Comparison of ENCODE assay signal across 19 cellular contexts in genomic region chr11:130421199-130421585, GRCh38. TPM values are rescaled to one million over a fixed set of nuclear protein-coding genes. Genes with fewer than 3 reads are reported as not detected.
DNase-seq lines count a peak whose midpoint lies in the region; ATAC-seq, FAIRE-seq and TF ChIP-seq lines count a peak whose summit lies in the region.
"Had no signal": no experiment of that assay in that cellular context is flagged by ENCODE, and none has a peak within 500 bp of the region (broad histone marks: within the 10 kb centered on the region; RNA-seq: fewer than 3 reads in every experiment).

No MANE protein-coding gene starts in this region.

- peak overlapping the region; percentile 88 for H3K14ac ChIP-seq in IMR-90 (replicated peaks; ENCODE audit: low read depth, low read length)
- no peak overlapping the region for H3K14ac ChIP-seq in H1 (ENCODE audit: insufficient read length)

- H2AK9ac ChIP-seq in IMR-90 (replicated peaks; ENCODE audit: low read depth, low read length, poor library complexity), result peak overlapping the region; percentile 22

- no peak for TF ChIP-seq EP300 in H1 (IDR thresholded peaks at IDR 0.05; ENCODE audit: borderline replicate concordance in 1 of 2, low read depth in 2 of 2, low read length in 2 of 2)
- TF ChIP-seq EP300 in transverse colon (IDR thresholded peaks at IDR 0.05; ENCODE audit: low read depth), result no peak

- H3K27me3 Mint-ChIP-seq in T-cell, result peaks cover 28 to 54% of the 10 kb centered on the region in 2 donors

- H4K8ac ChIP-seq in IMR-90 (ENCODE audit: low read depth in 2 of 2, low read length in 2 of 2) (peak overlapping the region; percentile 27 to 67), H1 (ENCODE audit: extremely low read depth, insufficient read depth, low read length) (no peak overlapping the region), mesendoderm (ENCODE audit: low read depth, low read length) (no peak overlapping the region)

- H3K4me1 ChIP-seq in IMR-90 (ENCODE audit: control insufficient read depth, insufficient read depth, low read length), result peaks cover 27% of the 10 kb centered on the region
- no peaks in the 10 kb centered on the region; a peak in 1 of 7 replicates for H3K4me1 ChIP-seq in H1 (replicated peaks in 1 of 4; ENCODE audit: control insufficient read depth in 3 of 4, insufficient read depth in 4 of 4, low read length in 3 of 4)
- H3K4me1 ChIP-seq in mesendoderm (ENCODE audit: control insufficient read depth, low read depth, low read length), result no peaks in the 10 kb centered on the region
- peaks cover 0 to 7% (median 3%) of the 10 kb centered on the region in 4 donors for H3K4me1 ChIP-seq in transverse colon

- peak overlapping the region; percentile 90 for H3K4ac ChIP-seq in IMR-90 (ENCODE audit: low read depth, low read length)
- no peak overlapping the region for H3K4ac ChIP-seq in H1 (replicated peaks; ENCODE audit: insufficient read length, low read depth, low read length)
- H3K4ac ChIP-seq in mesendoderm (ENCODE audit: low read depth, low read length), result no peak overlapping the region

- H3K4me3 Mint-ChIP-seq in T-cell, result no peak overlapping the region

- POLR2A ChIA-PET in IMR-90 (lab: Charles Lee; ENCODE audit: unreplicated experiment), result interaction anchor here (0.6 to 0.8 kb wide), 3 partner anchors 21 to 238 kb away, joined by 3 read pairs; no protein-coding TSS in a partner anchor
- POLR2A ChIA-PET in H1 (lab: Charles Lee; ENCODE audit: partially characterized antibody), result interaction anchor here (1.2 to 2.3 kb wide), 2 partner anchors 12 to 108 kb away, joined by 3 to 4 read pairs; no protein-coding TSS in a partner anchor
- POLR2A ChIA-PET in T-cell (lab: Charles Lee), result no interaction called here

- WGBS in IMR-90 (ENCODE audit: extremely low coverage in 2 of 2, insufficient read length in 1 of 2), 2 experiments, result 80% methylated on average over 2 of the region's 7 CpGs; no CpG with 5 or more reads in 1 of the 2 experiments
- 88% methylated on average over 7 of the region's 7 CpGs; no CpG with 5 or more reads in 1 of the 2 experiments for WGBS in H1 (ENCODE audit: extremely low coverage in 1 of 2, insufficient coverage in 1 of 2, insufficient read length in 1 of 2, insufficient replicate concordance in 2 of 2, low coverage in 1 of 2, low lambda C conversion rate in 2 of 2, missing lambda C conversion rate in 1 of 2), 2 experiments
- WGBS in mesendoderm (ENCODE audit: extremely low coverage, insufficient coverage, low lambda C conversion rate), result no CpG with 5 or more reads among the region's 7 CpGs
- 85% methylated on average over 7 of the region's 7 CpGs; no CpG with 5 or more reads in 1 of the 2 donors for WGBS in transverse colon (ENCODE audit: low coverage in 1 of 2), 2 donors

- CTCF ChIA-PET in IMR-90 (lab: Yijun Ruan, JAX) (interaction anchor here (0.7 to 1.0 kb wide), 2 partner anchors 10 to 31 kb away, joined by 3 to 4 read pairs; no protein-coding TSS in a partner anchor), H1 (lab: Charles Lee; ENCODE audit: partially characterized antibody) (interaction anchor here (0.6 to 1.9 kb wide), 4 partner anchors 10 to 422 kb away, joined by 3 to 11 read pairs (median 4); no protein-coding TSS in a partner anchor), T-cell (lab: Charles Lee) (no interaction called here)

- H4K20me1 ChIP-seq in IMR-90 (ENCODE audit: insufficient read depth, low read length), result no peaks in the 10 kb centered on the region
- H4K20me1 ChIP-seq in H1 (replicated peaks in 1 of 2; ENCODE audit: control insufficient read depth in 1 of 2, insufficient read depth in 2 of 2, low read length in 2 of 2), result no peaks in the 10 kb centered on the region

- peaks cover 25% of the 10 kb centered on the region for H3K27me3 ChIP-seq in IMR-90 (ENCODE audit: control insufficient read depth, insufficient read depth, low read length)
- peaks cover 0 to under 1% (median under 1%) of the 10 kb centered on the region in 4 experiments; a peak in 4 of 7 replicates for H3K27me3 ChIP-seq in H1 (replicated peaks in 1 of 4; ENCODE audit: control insufficient read depth in 3 of 4, extremely low read depth in 1 of 4, insufficient read depth in 3 of 4, low read length in 3 of 4)
- no peaks in the 10 kb centered on the region for H3K27me3 ChIP-seq in mesendoderm (ENCODE audit: insufficient read depth, low read length, poor library complexity)
- peaks cover 7% of the 10 kb centered on the region for H3K27me3 ChIP-seq in transverse colon

- TF ChIP-seq POLR2A in IMR-90 (IDR thresholded peaks at IDR 0.05; ENCODE audit: low read depth, low read length) (no peak), H1 (IDR thresholded peaks at IDR 0.05; ENCODE audit: control extremely low read depth in 1 of 2, low read depth in 2 of 2, low read length in 2 of 2) (no peak), transverse colon (IDR thresholded peaks at IDR 0.05) (no peak)

- H2BK15ac ChIP-seq in IMR-90 (ENCODE audit: low read depth, low read length) (peak overlapping the region; percentile 63; the same call in 2 of the 3 replicates), H1 (ENCODE audit: low read length) (no peak overlapping the region; the same call in 1 of the 2 replicates), mesendoderm (replicated peaks; ENCODE audit: low read depth) (no peak overlapping the region)

- H3K9me1 ChIP-seq in IMR-90 (ENCODE audit: insufficient read depth, low read length), result peaks cover 13% of the 10 kb centered on the region

- TF ChIP-seq RAD21 in IMR-90 (IDR thresholded peaks at IDR 0.05; ENCODE audit: low read length), result no peak
- TF ChIP-seq RAD21 in H1 (IDR thresholded peaks at IDR 0.05 in 1 of 2, conservative IDR thresholded peaks at IDR 0.05 in 1 of 2; ENCODE audit: low read depth in 2 of 2, low read length in 2 of 2), result no peak

- H3K9ac ChIP-seq in IMR-90 (ENCODE audit: low read depth, low read length), result peak overlapping the region; percentile 41; the same call in 1 of the 2 replicates
- H3K9ac ChIP-seq in H1 (replicated peaks in 1 of 4; ENCODE audit: extremely low read depth in 1 of 4, low read depth in 3 of 4, low read length in 3 of 4), result no peak overlapping the region
- H3K9ac ChIP-seq in mesendoderm (ENCODE audit: low read length), result no peak overlapping the region
- H3K9ac ChIP-seq: GM23248 had no signal

- TF ChIP-seq CTCF in IMR-90 (conservative IDR thresholded peaks at IDR 0.05; ENCODE audit: low read depth, low read length) (no peak), H1 (IDR thresholded peaks at IDR 0.05; ENCODE audit: control extremely low read depth in 1 of 3, insufficient read depth in 1 of 3, low read depth in 1 of 3, low read length in 3 of 3) (no peak), transverse colon (IDR thresholded peaks at IDR 0.05) (no peak)

- no peak overlapping the region for H3K27ac Mint-ChIP-seq in T-cell

- in situ Hi-C loops in IMR-90 (cut with MboI; ENCODE audit: low sequenced_read_pairs) (loop anchor here (25.0 kb wide), 2 partner anchors 1466 to 1641 kb away; no protein-coding TSS in a partner anchor), transverse colon (cut with MboI; ENCODE audit: low pct_ligation_motif_present in 1 of 4, low pct_unique_long_range_greater_than_20kb in 1 of 4, low sequenced_read_pairs in 3 of 4) (loop anchor here in 2 of 4 donors (10.0 to 25.0 kb wide), 2 partner anchors 206 to 209 kb away; no protein-coding TSS in a partner anchor)

- ATAC-seq in IMR-90 (ENCODE audit: low read depth) (peak; percentile 2; the same call in 1 of the 2 replicates), T-cell (replicated peaks in 1 of 4) (no peak)

- H3K36me3 Mint-ChIP-seq in T-cell, result no peaks in the 10 kb centered on the region

- H3K79me2 ChIP-seq in H1 (ENCODE audit: control insufficient read depth in 1 of 2, insufficient read depth in 2 of 2, low read length in 2 of 2), result no peaks in the 10 kb centered on the region
- no peaks in the 10 kb centered on the region for H3K79me2 ChIP-seq in mesendoderm (ENCODE audit: control insufficient read depth, insufficient read depth, low read length)

- H2AFZ ChIP-seq in IMR-90 (replicated peaks; ENCODE audit: low read length, poor library complexity), result peak overlapping the region; percentile 71
- H2AFZ ChIP-seq in H1 (ENCODE audit: low read length), result no peak overlapping the region
- H2AFZ ChIP-seq: GM23248 had no signal

- no peaks in the 10 kb centered on the region for H3K9me3 Mint-ChIP-seq in T-cell

- peak overlapping the region; percentile 83 for H2AK5ac ChIP-seq in IMR-90 (ENCODE audit: low read depth, low read length)
- H2AK5ac ChIP-seq in H1 (ENCODE audit: low read depth, low read length), result peak overlapping the region; percentile 6; the same call in 1 of the 2 replicates
- H2AK5ac ChIP-seq in mesendoderm (ENCODE audit: low read length), result no peak overlapping the region

- 0 out of 2 replicates have a peak overlapping the region, but pooled peaks have one; percentile 29 for H2BK12ac ChIP-seq in H1 (ENCODE audit: low read depth, low read length)

- H3K4me3 ChIP-seq in IMR-90 (ENCODE audit: insufficient read depth, low read depth, low read length) (no peak overlapping the region), H1 (ENCODE audit: extremely low read depth in 1 of 4, insufficient read depth in 2 of 4, low read depth in 3 of 4, low read length in 4 of 4) (no peak overlapping the region), mesendoderm (ENCODE audit: low read length) (no peak overlapping the region), transverse colon (no peak overlapping the region)
- H3K4me3 ChIP-seq: GM23248 had no signal

- no peaks in the 10 kb centered on the region for H3K4me1 Mint-ChIP-seq in T-cell

- no peaks in the 10 kb centered on the region for H3K79me1 ChIP-seq in IMR-90 (ENCODE audit: low read depth in 1 of 2, low read length in 2 of 2)
- no peaks in the 10 kb centered on the region; the same call in 1 of the 2 replicates for H3K79me1 ChIP-seq in H1 (ENCODE audit: low read depth, low read length)
- H3K79me1 ChIP-seq in mesendoderm (ENCODE audit: low read length), result no peaks in the 10 kb centered on the region

- FAIRE-seq in H1 (lab: Jason Lieb, UNC) (no peak), frontal cortex (lab: Jason Lieb, UNC) (no peak)
- FAIRE-seq: D721Med, GM12891, GM19239 had no signal

- peaks cover 5% of the 10 kb centered on the region; the same call in 1 of the 2 replicates for H3K36me3 ChIP-seq in IMR-90 (ENCODE audit: control insufficient read depth, insufficient read depth, low read length)
- 0 out of 8 replicates have a peak, but pooled peaks cover 0 to 2% (median 0%) of the 10 kb centered on the region in 4 experiments for H3K36me3 ChIP-seq in H1 (ENCODE audit: control insufficient read depth in 2 of 4, insufficient read depth in 4 of 4, low read length in 3 of 4)
- H3K36me3 ChIP-seq in mesendoderm (ENCODE audit: control insufficient read depth, insufficient read depth, low read length), result no peaks in the 10 kb centered on the region
- H3K36me3 ChIP-seq in transverse colon, result no peaks in the 10 kb centered on the region

- H3K56ac ChIP-seq in IMR-90 (ENCODE audit: extremely low read depth, insufficient read depth, low read length) (peak overlapping the region; percentile 5; the same call in 1 of the 2 replicates), H1 (replicated peaks; ENCODE audit: insufficient read length, low read depth, low read length) (no peak overlapping the region), mesendoderm (ENCODE audit: low read length) (peak overlapping the region; percentile 36)

- no peaks in the 10 kb centered on the region for H3K23me2 ChIP-seq in H1 (ENCODE audit: low read depth, low read length)

- peak overlapping the region; percentile 74 for H4K5ac ChIP-seq in IMR-90 (ENCODE audit: low read depth, low read length)
- no peak overlapping the region for H4K5ac ChIP-seq in H1 (ENCODE audit: insufficient read length, low read depth, low read length)
- no peak overlapping the region for H4K5ac ChIP-seq in mesendoderm (ENCODE audit: low read length)

- H2BK5ac ChIP-seq in IMR-90 (ENCODE audit: low read depth, low read length, poor library complexity, severe bottlenecking) (peak overlapping the region; percentile 67), H1 (ENCODE audit: low read depth, low read length) (no peak overlapping the region), mesendoderm (ENCODE audit: low read length) (no peak overlapping the region)

- H4K91ac ChIP-seq in IMR-90 (ENCODE audit: insufficient read depth, low read depth, low read length), result peak overlapping the region; percentile 78
- no peak overlapping the region for H4K91ac ChIP-seq in H1 (replicated peaks; ENCODE audit: insufficient read length, low read length)

- dilution Hi-C loops in IMR-90 (cut with HindIII; ENCODE audit: low sequenced_read_pairs, unreplicated experiment), result no loop called here

- H3K18ac ChIP-seq in IMR-90 (ENCODE audit: low read depth, low read length) (peak overlapping the region; percentile 83), H1 (ENCODE audit: extremely low read depth, low read length) (no peak overlapping the region), mesendoderm (ENCODE audit: low read length) (no peak overlapping the region)

- BruUV-seq in IMR-90 (replicated peaks; lab: Mats Ljungman, UMichigan), result no TSS peak

- 0 out of 2 replicates have a peak overlapping the region, but pooled peaks have one; percentile 8 for H3K4me2 ChIP-seq in IMR-90 (ENCODE audit: low read depth, low read length)
- H3K4me2 ChIP-seq in H1 (ENCODE audit: insufficient read depth in 1 of 2, low read depth in 2 of 2, low read length in 2 of 2), result no peak overlapping the region
- no peak overlapping the region for H3K4me2 ChIP-seq in mesendoderm (ENCODE audit: low read length)

- H2BK120ac ChIP-seq in IMR-90 (ENCODE audit: low read depth, low read length) (peak overlapping the region; percentile 94), H1 (replicated peaks; ENCODE audit: low read depth, low read length) (no peak overlapping the region), mesendoderm (ENCODE audit: low read depth, low read length) (no peak overlapping the region)

- DNase-seq in IMR-90 (no peak), H1 (ENCODE audit: low read depth in 1 of 2, low spot score in 2 of 2) (no peak), mesendoderm (no peak), transverse colon (no peak), frontal cortex (ENCODE audit: low spot score in 2 of 2) (no peak), NCI-H2196 (lab: John Stamatoyannopoulos, UW; ENCODE audit: unreplicated experiment) (no peak), T-cell (no peak)
- DNase-seq: GM23248, KBM-7, NCI-H1694 treated with DMSO at 0.1 percent for 48 hours, NCI-H510A, NCI-H774, OCI-M1, RPMI8226, SIG-M5 had no signal

- intact Hi-C loops in IMR-90 (cut with micrococcal nuclease) (loop anchor here (1.0 kb wide), 1 partner anchor 31 kb away; no protein-coding TSS in a partner anchor), transverse colon (cut with DNase I; ENCODE audit: low total_unique reads) (no loop called here)

- H3K9me3 ChIP-seq in IMR-90 (ENCODE audit: control insufficient read depth, insufficient read depth, low read length) (no peaks in the 10 kb centered on the region; the same call in 1 of the 2 replicates), H1 (ENCODE audit: insufficient read depth in 2 of 2, low read depth in 1 of 2, low read length in 1 of 2) (no peaks in the 10 kb centered on the region), transverse colon (no peaks in the 10 kb centered on the region)

- H3K23ac ChIP-seq in IMR-90 (ENCODE audit: low read depth, low read length) (peak overlapping the region; percentile 88), H1 (ENCODE audit: insufficient read length) (no peak overlapping the region), mesendoderm (ENCODE audit: low read length) (peak overlapping the region; percentile 53)

- H3K27ac ChIP-seq in IMR-90 (ENCODE audit: insufficient read depth, low read length) (peak overlapping the region; percentile 93), H1 (ENCODE audit: low read depth, low read length) (no peak overlapping the region), mesendoderm (ENCODE audit: low read depth, low read length) (no peak overlapping the region), transverse colon (peak overlapping the region; percentile 29 to 58 (median 44))
- H3K27ac ChIP-seq: C4-2B, GM23248 had no signal

- H2BK20ac ChIP-seq in IMR-90 (ENCODE audit: low read depth, low read length) (peak overlapping the region; percentile 96), H1 (ENCODE audit: low read length) (peak overlapping the region; percentile 34; the same call in 1 of the 2 replicates)

RNA-seq across cellular contexts. Expression of gene ADAMTS8, which starts 7.2 kb away (rescaled TPM):
- total RNA-seq in IMR-90 (2012; rRNA removed) (under 0.01 TPM in 2 replicates), transverse colon (under 1 TPM in 3 of 4 donors, not detected in 1; 0.27 to 1.00 (median 0.95) TPM), frontal cortex (2.4 TPM), T-cell (under 1 TPM in 3 of 5 donors, not detected in 2; 0.06 to 0.12 (median 0.07) TPM)
- polyA plus RNA-seq in IMR-90 (2012; rRNA removed) (0.39 and 0.60 TPM in 2 replicates), H1 (2011; rRNA removed) (9.3 and 11.1 TPM in 2 replicates)
- polyA plus RNA-seq in IMR-90 (2012; cell fraction: cytosol; rRNA removed), result 0.30 and 1.3 TPM in 2 replicates
- polyA plus RNA-seq in IMR-90 (2012; cell fraction: nucleus; rRNA removed; ENCODE audit: low replicate concordance), result 0.39 and 0.83 TPM in 2 replicates
- 15.5 and 16.6 TPM in 2 replicates for total RNA-seq in H1 (2021; fragmentation: NEBNext Ultra II Directional; extraction: Animal tissue kit (Norgen Biotek cat#: 25700))
- 10.5 TPM for polyA plus RNA-seq in H1 (2011; cell fraction: cytosol; rRNA removed)
- polyA plus RNA-seq in H1 (2011; cell fraction: nucleus; rRNA removed), result 13.6 TPM
- polyA plus RNA-seq in H1 (2012, experiment 1 of 2), result 11.6 to 13.7 TPM (median 13.3 TPM) in 4 replicates
- 15.3 TPM for polyA plus RNA-seq in H1 (2012, experiment 2 of 2)
- 14.9 TPM for polyA plus RNA-seq in H1 (2013, experiment 1 of 2)
- 14.2 TPM for polyA plus RNA-seq in H1 (2013, experiment 2 of 2)
- 8.3 and 9.9 TPM in 2 replicates for polyA minus RNA-seq in H1 (2011; rRNA and poly(A)+ RNA removed)
- polyA minus RNA-seq in H1 (2011; cell fraction: cytosol; rRNA and poly(A)+ RNA removed), result 10.7 TPM
- 5.7 TPM for polyA minus RNA-seq in H1 (2011; cell fraction: nucleus; rRNA and poly(A)+ RNA removed)
- 1.0 TPM for polyA plus RNA-seq in mesendoderm (2013, experiment 1 of 2)
- 1.3 TPM for polyA plus RNA-seq in mesendoderm (2013, experiment 2 of 2)

RNA-seq across cellular contexts. Expression of gene ADAMTS15, which starts 27.3 kb away (rescaled TPM):
- total RNA-seq in IMR-90 (2012; rRNA removed) (3.0 and 3.1 TPM in 2 replicates), transverse colon (1 to 10 TPM; 1.6 to 8.2 (median 2.4) TPM), frontal cortex (2.4 TPM), T-cell (under 1 TPM in 3 of 5 donors, not detected in 2; 0.03 to 0.07 (median 0.06) TPM)
- polyA plus RNA-seq in IMR-90 (2012; rRNA removed) (4.7 and 5.0 TPM in 2 replicates), H1 (2011; rRNA removed) (1.7 and 2.3 TPM in 2 replicates)
- 3.3 and 6.1 TPM in 2 replicates for polyA plus RNA-seq in IMR-90 (2012; cell fraction: cytosol; rRNA removed)
- 9.5 and 11.7 TPM in 2 replicates for polyA plus RNA-seq in IMR-90 (2012; cell fraction: nucleus; rRNA removed; ENCODE audit: low replicate concordance)
- 4.7 and 4.9 TPM in 2 replicates for total RNA-seq in H1 (2021; fragmentation: NEBNext Ultra II Directional; extraction: Animal tissue kit (Norgen Biotek cat#: 25700))
- polyA plus RNA-seq in H1 (2011; cell fraction: cytosol; rRNA removed), result 1.4 TPM
- polyA plus RNA-seq in H1 (2011; cell fraction: nucleus; rRNA removed), result 3.5 TPM
- 1.7 to 2.6 TPM (median 2.4 TPM) in 4 replicates for polyA plus RNA-seq in H1 (2012, experiment 1 of 2)
- 2.0 TPM for polyA plus RNA-seq in H1 (2012, experiment 2 of 2)
- 5.1 TPM for polyA plus RNA-seq in H1 (2013, experiment 1 of 2)
- 4.3 TPM for polyA plus RNA-seq in H1 (2013, experiment 2 of 2)
- polyA minus RNA-seq in H1 (2011; rRNA and poly(A)+ RNA removed), result 3.4 and 3.8 TPM in 2 replicates
- polyA minus RNA-seq in H1 (2011; cell fraction: cytosol; rRNA and poly(A)+ RNA removed), result 2.5 TPM
- polyA minus RNA-seq in H1 (2011; cell fraction: nucleus; rRNA and poly(A)+ RNA removed), result 2.1 TPM
- 2.5 TPM for polyA plus RNA-seq in mesendoderm (2013, experiment 1 of 2)
- 2.6 TPM for polyA plus RNA-seq in mesendoderm (2013, experiment 2 of 2)

Comparison
In these comparisons a context has a peak if more than half of its experiments do, and no peak if none do; other contexts are left out.
1. H3K27ac ChIP-seq: peak in IMR-90 (single experiment) and transverse colon (4 of 4); none in H1 (single experiment) and mesendoderm (single experiment).
2. H4K8ac ChIP-seq: peak in IMR-90 (2 of 2); none in H1 (single experiment) and mesendoderm (single experiment).
3. CTCF ChIA-PET loops: an anchor here in IMR-90 (0.7 to 1.0 kb wide) and H1 (0.6 to 1.9 kb wide); none called in T-cell.
4. POLR2A ChIA-PET loops: an anchor here in IMR-90 (0.6 to 0.8 kb wide) and H1 (1.2 to 2.3 kb wide); none called in T-cell.